9 cellular contexts compared by ENCODE assay signal in genomic region chr19:40165362-40165937, GRCh38. TPM values are rescaled to one million over a fixed set of nuclear protein-coding genes. Genes with fewer than 3 reads are reported as not detected.
A peak's percentile ranks its signal among the peaks of the same experiment; 100 is the strongest.
DNase-seq lines count a peak whose midpoint lies in the region; ATAC-seq and TF ChIP-seq lines count a peak whose summit lies in the region.
"Had no signal": no experiment of that assay in that cellular context is flagged by ENCODE, and none has a peak within 500 bp of the region (broad histone marks: within the 10 kb centered on the region; RNA-seq: fewer than 3 reads in every experiment).

No MANE protein-coding gene starts in this region.

- H2AFZ ChIP-seq in hepatocyte, result no peak overlapping the region

- no peak for ATAC-seq in HG02678 (IDR thresholded peaks at IDR 0.05; ENCODE audit: unreplicated experiment)

- H3K27ac ChIP-seq in SJCRH30 (no peak overlapping the region), hepatocyte (no peak overlapping the region)
- H3K27ac ChIP-seq: uterus had no signal

- no peaks in the 10 kb centered on the region for H3K4me1 ChIP-seq in SJCRH30
- no peaks in the 10 kb centered on the region for H3K4me1 ChIP-seq in hepatocyte (ENCODE audit: insufficient read depth)
- H3K4me1 ChIP-seq: uterus had no signal

- peak overlapping the region; percentile 72 for H3K27ac Mint-ChIP-seq in activated naive CD4-positive, alpha-beta T cell treated with anti-CD3 and anti-CD28 coated beads, Interleukin-2, amount 50 U/mL, for 24 hours

- H3K9me2 ChIP-seq in hepatocyte (replicated peaks; ENCODE audit: insufficient read depth), result no peaks in the 10 kb centered on the region

- H3K27me3 ChIP-seq in SJCRH30 (no peaks in the 10 kb centered on the region), hepatocyte (no peaks in the 10 kb centered on the region)
- H3K27me3 ChIP-seq: uterus had no signal

- no peak overlapping the region for H3K4me2 ChIP-seq in hepatocyte

- H3K79me2 ChIP-seq in hepatocyte, result no peaks in the 10 kb centered on the region

- no peaks in the 10 kb centered on the region for H3K27me3 Mint-ChIP-seq in activated naive CD4-positive, alpha-beta T cell treated with anti-CD3 and anti-CD28 coated beads, Interleukin-2, amount 50 U/mL, for 24 hours

- no peaks in the 10 kb centered on the region for H4K20me1 ChIP-seq in hepatocyte (ENCODE audit: insufficient read depth, poor library complexity, severe bottlenecking)

- peak; percentile 79 for TF ChIP-seq CTCF in GM20000 (IDR thresholded peaks at IDR 0.05; ENCODE audit: extremely low read depth, missing control alignments)
- TF ChIP-seq CTCF in hepatocyte (IDR thresholded peaks at IDR 0.05; ENCODE audit: poor library complexity), result peak; percentile 37

- H3K36me3 ChIP-seq in SJCRH30, result no peaks in the 10 kb centered on the region
- H3K36me3 ChIP-seq in hepatocyte (replicated peaks; ENCODE audit: insufficient read depth, low read depth), result no peaks in the 10 kb centered on the region
- H3K36me3 ChIP-seq: uterus had no signal

- H3K4me3 Mint-ChIP-seq in activated naive CD4-positive, alpha-beta T cell treated with anti-CD3 and anti-CD28 coated beads, Interleukin-2, amount 50 U/mL, for 24 hours, result no peak overlapping the region

- H3K9me3 ChIP-seq in SJCRH30 (replicated peaks), result no peaks in the 10 kb centered on the region
- no peaks in the 10 kb centered on the region for H3K9me3 ChIP-seq in hepatocyte (ENCODE audit: low read depth)
- H3K9me3 ChIP-seq: uterus had no signal

- H3K4me1 Mint-ChIP-seq in activated naive CD4-positive, alpha-beta T cell treated with anti-CD3 and anti-CD28 coated beads, Interleukin-2, amount 50 U/mL, for 24 hours, result peaks cover 22% of the 10 kb centered on the region

- peak; percentile 80 for DNase-seq in AG20443 (ENCODE audit: low spot score)
- peak; percentile 82 for DNase-seq in GM20000 (ENCODE audit: low spot score)
- peak; percentile 68 to 84 for DNase-seq in SJCRH30
- DNase-seq in hepatocyte (ENCODE audit: low spot score), result peak; percentile 32
- DNase-seq in stimulated activated CD4-positive, alpha-beta T cell treated with anti-CD3 and anti-CD28 coated beads, Interleukin-2, amount 100 ng/mL, for 24 hours, result peak; percentile 70 to 75
- no peak for DNase-seq in T1000 (lab: John Stamatoyannopoulos, UW)

- no peaks in the 10 kb centered on the region for H3K9me3 Mint-ChIP-seq in activated naive CD4-positive, alpha-beta T cell treated with anti-CD3 and anti-CD28 coated beads, Interleukin-2, amount 50 U/mL, for 24 hours

- no peaks in the 10 kb centered on the region for H3K36me3 Mint-ChIP-seq in activated naive CD4-positive, alpha-beta T cell treated with anti-CD3 and anti-CD28 coated beads, Interleukin-2, amount 50 U/mL, for 24 hours

- H3K4me3 ChIP-seq in SJCRH30 (no peak overlapping the region), hepatocyte (no peak overlapping the region)
- H3K4me3 ChIP-seq: uterus had no signal

- 38% methylated on average over 10 of the region's 10 CpGs for WGBS in hepatocyte (ENCODE audit: low lambda C conversion rate, missing lambda C conversion rate)

RNA-seq across cellular contexts. Expression of gene MAP3K10, which starts 25.8 kb away (rescaled TPM):
- total RNA-seq in SJCRH30 (2014; rRNA removed; shearing (Covaris generic)), result 9.5 and 10.1 TPM in 2 replicates
- 6.1 and 9.5 TPM in 2 replicates for total RNA-seq in hepatocyte
- polyA plus RNA-seq in hepatocyte, result 9.1 and 10.3 TPM in 2 replicates

RNA-seq across cellular contexts. Expression of gene TTC9B, which starts 52.7 kb away (rescaled TPM):
- not detected in 2 replicates for total RNA-seq in SJCRH30 (2014; rRNA removed; shearing (Covaris generic))
- total RNA-seq in hepatocyte, result not detected in 2 replicates
- 0.21 and 0.33 TPM in 2 replicates for polyA plus RNA-seq in hepatocyte
- total RNA-seq: uterus had no signal
